13 cellular contexts compared by ENCODE assay signal in genomic region chr6:113351183-113351834, GRCh38.
DNase-seq lines count a peak whose midpoint lies in the region; ATAC-seq, FAIRE-seq and TF ChIP-seq lines count a peak whose summit lies in the region.
"Had no signal": no experiment of that assay in that cellular context is flagged by ENCODE, and none has a peak within 500 bp of the region (broad histone marks: within the 10 kb centered on the region; RNA-seq: fewer than 3 reads in every experiment).

No MANE protein-coding gene starts in this region.

- in situ Hi-C loops in mammary epithelial cell (cut with MboI; ENCODE audit: low sequenced_read_pairs in 2 of 2), result no loop called here

- WGBS in mammary epithelial cell (ENCODE audit: low coverage, missing lambda C conversion rate), result 65% methylated on average over 4 of the region's 4 CpGs

- peak overlapping the region; percentile 58 for H3K4me2 ChIP-seq in mammary epithelial cell (ENCODE audit: insufficient read depth, low read depth, low read length)
- peak overlapping the region; percentile 92 for H3K4me2 ChIP-seq in keratinocyte (ENCODE audit: control insufficient read depth, extremely low read depth, insufficient read depth, low read depth, low read length)

- no peak overlapping the region for H3K9ac ChIP-seq in mammary epithelial cell (ENCODE audit: insufficient read depth, low read length)
- H3K9ac ChIP-seq in keratinocyte (ENCODE audit: control insufficient read depth, extremely low read depth, insufficient read depth, low read length), result no peak overlapping the region

- H3K36me3 ChIP-seq in mammary epithelial cell (ENCODE audit: insufficient read depth, low read length), result no peaks in the 10 kb centered on the region
- no peaks in the 10 kb centered on the region for H3K36me3 ChIP-seq in keratinocyte (ENCODE audit: control insufficient read depth in 2 of 2, extremely low read depth in 1 of 2, insufficient read depth in 2 of 2, low read length in 2 of 2)
- H3K36me3 ChIP-seq: ascending aorta had no signal

- H4K20me1 ChIP-seq in mammary epithelial cell (ENCODE audit: insufficient read depth, low read length) (no peaks in the 10 kb centered on the region), keratinocyte (ENCODE audit: control insufficient read depth, extremely low read depth, insufficient read depth, low read length) (no peaks in the 10 kb centered on the region)

- H3K4me1 ChIP-seq in mammary epithelial cell (ENCODE audit: insufficient read depth, low read length) (peaks cover 45% of the 10 kb centered on the region), keratinocyte (ENCODE audit: control insufficient read depth, extremely low read depth, insufficient read depth, low read length) (peaks cover 38% of the 10 kb centered on the region)
- H3K4me1 ChIP-seq: ascending aorta had no signal

- no peaks in the 10 kb centered on the region for H3K9me1 ChIP-seq in keratinocyte (ENCODE audit: control insufficient read depth, extremely low read depth, insufficient read depth, low read length)

- H3K27me3 ChIP-seq in mammary epithelial cell (ENCODE audit: insufficient read depth, low read length) (no peaks in the 10 kb centered on the region), keratinocyte (ENCODE audit: control insufficient read depth, extremely low read depth, insufficient read depth, low read length) (no peaks in the 10 kb centered on the region)
- H3K27me3 ChIP-seq: ascending aorta had no signal

- no peak for ATAC-seq in GM21381 (IDR thresholded peaks at IDR 0.05; ENCODE audit: unreplicated experiment)
- ATAC-seq in HG03439 (IDR thresholded peaks at IDR 0.05; ENCODE audit: unreplicated experiment), result no peak
- ATAC-seq: natural killer cell treated with Interleukin-12 subunit alpha and Interleukin-12 subunit beta and Interleukin-15 and Interleukin-18, amount 100 ng/mL, for 72 hours had no signal

- H3K9me3 ChIP-seq in mammary epithelial cell (replicated peaks; ENCODE audit: insufficient read depth, low read length) (no peaks in the 10 kb centered on the region), keratinocyte (ENCODE audit: control insufficient read depth, low read depth, low read length) (no peaks in the 10 kb centered on the region)
- H3K9me3 ChIP-seq: ascending aorta had no signal

- DNase-seq in AG10803 (ENCODE audit: low read depth), result peak; percentile 94
- DNase-seq in Jurkat, Clone E6-1 (ENCODE audit: low read depth, low spot score), result peak; percentile 8
- DNase-seq in mammary epithelial cell, result peak; percentile 32
- no peak for DNase-seq in keratinocyte (ENCODE audit: low read depth, low spot score)
- DNase-seq in HuH-7.5 (ENCODE audit: low spot score), result no peak
- DNase-seq in RKO (ENCODE audit: low spot score), result no peak
- DNase-seq: erythroblast, NCI-H2081 had no signal

- no peak overlapping the region for H3K4me3 ChIP-seq in AG10803 (ENCODE audit: low read length)
- no peak overlapping the region for H3K4me3 ChIP-seq in Jurkat, Clone E6-1 (ENCODE audit: low read length)
- no peak overlapping the region for H3K4me3 ChIP-seq in mammary epithelial cell (replicated peaks in 1 of 3; ENCODE audit: insufficient read depth in 1 of 3, low read depth in 2 of 3, low read length in 3 of 3)
- H3K4me3 ChIP-seq in keratinocyte (ENCODE audit: control insufficient read depth in 2 of 3, extremely low read depth in 1 of 3, insufficient read depth in 2 of 3, low read depth in 1 of 3, low read length in 3 of 3), result no peak overlapping the region
- H3K4me3 ChIP-seq: ascending aorta had no signal

- TF ChIP-seq CTCF in AG10803 (conservative IDR thresholded peaks at IDR 0.05; ENCODE audit: low read length), result no peak
- TF ChIP-seq CTCF in mammary epithelial cell (conservative IDR thresholded peaks at IDR 0.05 in 1 of 2, IDR thresholded peaks at IDR 0.05 in 1 of 2; ENCODE audit: extremely low read depth in 1 of 2, insufficient read depth in 1 of 2, low read depth in 1 of 2, low read length in 2 of 2), result no peak
- TF ChIP-seq CTCF in keratinocyte (optimal IDR thresholded peaks at IDR 0.05 in 1 of 3, IDR thresholded peaks at IDR 0.05 in 1 of 3, conservative IDR thresholded peaks at IDR 0.05 in 1 of 3; ENCODE audit: extremely low read depth in 1 of 3, insufficient read depth in 2 of 3, low read length in 3 of 3), result no peak

- dilution Hi-C loops in mammary epithelial cell (cut with HindIII; ENCODE audit: low sequenced_read_pairs), result no loop called here
- dilution Hi-C loops in keratinocyte (cut with MboI; ENCODE audit: extremely low pct_ligation_motif_present, low sequenced_read_pairs), result no loop called here

- peak overlapping the region; percentile 75 for H3K27ac ChIP-seq in mammary epithelial cell (ENCODE audit: insufficient read depth, low read depth, low read length)
- H3K27ac ChIP-seq in keratinocyte (ENCODE audit: control insufficient read depth, insufficient read depth, low read length), result peak overlapping the region; percentile 53
- H3K27ac ChIP-seq: ascending aorta had no signal

- H2AFZ ChIP-seq in mammary epithelial cell (ENCODE audit: low read depth, low read length) (no peak overlapping the region), keratinocyte (ENCODE audit: control insufficient read depth, low read length) (no peak overlapping the region)

- intact Hi-C loops in mammary epithelial cell (cut with micrococcal nuclease), result loop anchor here (5.0 kb wide), 2 partner anchors 61 to 281 kb away; no protein-coding TSS in a partner anchor

- CTCF ChIA-PET in mammary epithelial cell (lab: Charles Lee; ENCODE audit: low non-redundant PET), result no interaction called here

- FAIRE-seq in keratinocyte (lab: Jason Lieb, UNC), result peak; percentile 77
- FAIRE-seq: TTC549 had no signal

- no peaks in the 10 kb centered on the region for H3K79me2 ChIP-seq in mammary epithelial cell (ENCODE audit: insufficient read depth, low read length)
- no peaks in the 10 kb centered on the region for H3K79me2 ChIP-seq in keratinocyte (ENCODE audit: control insufficient read depth, insufficient read depth, low read length)

- TSS peak; percentile 77 for BruUV-seq in mammary epithelial cell (replicated peaks; lab: Mats Ljungman, UMichigan)

Comparison
In these comparisons a context has a peak if more than half of its experiments do, and no peak if none do; other contexts are left out.
1. DNase-seq: peak in AG10803 (single experiment), Jurkat, Clone E6-1 (single experiment) and mammary epithelial cell (single experiment); none in keratinocyte (single experiment), HuH-7.5 (single experiment) and RKO (single experiment).